17 cellular contexts compared by ENCODE assay signal in genomic region chr11:129316781-129317180, GRCh38. TPM values are rescaled to one million over a fixed set of nuclear protein-coding genes. Genes with fewer than 3 reads are reported as not detected.
DNase-seq lines count a peak whose midpoint lies in the region; ATAC-seq and TF ChIP-seq lines count a peak whose summit lies in the region.
"Had no signal": no experiment of that assay in that cellular context is flagged by ENCODE, and none has a peak within 500 bp of the region (broad histone marks: within the 10 kb centered on the region; RNA-seq: fewer than 3 reads in every experiment).

No MANE protein-coding gene starts in this region.

- H4K20me1 ChIP-seq in BLaER1 treated with 17β-estradiol and CSF1 and Interleukin-3, amounts not matched to agents 10 nM and 100 nM, result no peaks in the 10 kb centered on the region

- 0 out of 22 replicates have a peak overlapping the region, but pooled peaks of 2 of the 11 experiments have one; percentile 3 to 4 for H3K9ac ChIP-seq in BLaER1 treated with 17β-estradiol and CSF1 and Interleukin-3, amounts not matched to agents 10 nM and 100 nM

- no peak for ATAC-seq in lower lobe of right lung
- ATAC-seq: A549, GM12878 had no signal

- no peaks in the 10 kb centered on the region for H3K36me3 ChIP-seq in BLaER1 treated with 17β-estradiol and CSF1 and Interleukin-3, amounts not matched to agents 10 nM and 100 nM
- H3K36me3 ChIP-seq in lower lobe of right lung (no peaks in the 10 kb centered on the region), suprapubic skin (no peaks in the 10 kb centered on the region)
- H3K36me3 ChIP-seq in CD8-positive, alpha-beta memory T cell (ENCODE audit: insufficient read depth, low read length), result no peaks in the 10 kb centered on the region
- H3K36me3 ChIP-seq: HAP-1 had no signal

- peaks cover 0 to 4% (median 0%) of the 10 kb centered on the region in 11 experiments; a peak in 2 of 22 replicates for H3K9me3 ChIP-seq in BLaER1 treated with 17β-estradiol and CSF1 and Interleukin-3, amounts not matched to agents 10 nM and 100 nM (replicated peaks in 1 of 11)
- no peaks in the 10 kb centered on the region for H3K9me3 ChIP-seq in lower lobe of right lung
- no peaks in the 10 kb centered on the region for H3K9me3 ChIP-seq in suprapubic skin
- no peaks in the 10 kb centered on the region for H3K9me3 ChIP-seq in CD8-positive, alpha-beta memory T cell (ENCODE audit: low read length)
- H3K9me3 ChIP-seq: A549, HAP-1 had no signal

- H3K27ac ChIP-seq in BLaER1 treated with 17β-estradiol and CSF1 and Interleukin-3, amounts not matched to agents 10 nM and 100 nM, result peak overlapping the region in 7 of 11 experiments; percentile 29 to 79 (median 67); a peak in 14 of 22 replicates
- peak overlapping the region; percentile 68 for H3K27ac ChIP-seq in lower lobe of right lung
- H3K27ac ChIP-seq in suprapubic skin, result peak overlapping the region; percentile 82
- H3K27ac ChIP-seq in CD8-positive, alpha-beta memory T cell (ENCODE audit: low read depth, low read length), result no peak overlapping the region
- H3K27ac ChIP-seq: A549 had no signal

- TF ChIP-seq CTCF in lower lobe of right lung (IDR thresholded peaks at IDR 0.05) (no peak), suprapubic skin (IDR thresholded peaks at IDR 0.05) (no peak)

- no peak for TF ChIP-seq EP300 in suprapubic skin (IDR thresholded peaks at IDR 0.05)

- no peak overlapping the region for H3K27ac Mint-ChIP-seq in CD8-positive, alpha-beta memory T cell

- POLR2A ChIA-PET in CD8-positive, alpha-beta memory T cell (lab: Charles Lee), result no interaction called here

- WGBS in suprapubic skin, result 92% methylated on average over 6 of the region's 6 CpGs

- no peaks in the 10 kb centered on the region for H3K36me3 Mint-ChIP-seq in CD8-positive, alpha-beta memory T cell

- H3K4me3 ChIP-seq in BLaER1 treated with 17β-estradiol and CSF1 and Interleukin-3, amounts not matched to agents 10 nM and 100 nM, result no peak overlapping the region
- H3K4me3 ChIP-seq in lower lobe of right lung, result no peak overlapping the region
- H3K4me3 ChIP-seq in suprapubic skin, result no peak overlapping the region
- no peak overlapping the region for H3K4me3 ChIP-seq in CD8-positive, alpha-beta memory T cell (ENCODE audit: low read length)
- H3K4me3 ChIP-seq: A549, GM12878, HAP-1 had no signal

- no peaks in the 10 kb centered on the region for H3K9me3 Mint-ChIP-seq in CD8-positive, alpha-beta memory T cell

- H3K4me1 ChIP-seq in BLaER1 treated with 17β-estradiol and CSF1 and Interleukin-3, amounts not matched to agents 10 nM and 100 nM, result peaks cover 38 to 87% (median 73%) of the 10 kb centered on the region in 10 experiments
- H3K4me1 ChIP-seq in lower lobe of right lung, result peaks cover 71% of the 10 kb centered on the region
- H3K4me1 ChIP-seq in suprapubic skin, result peaks cover 60% of the 10 kb centered on the region
- no peaks in the 10 kb centered on the region for H3K4me1 ChIP-seq in CD8-positive, alpha-beta memory T cell (ENCODE audit: insufficient read depth, low read length)
- H3K4me1 ChIP-seq: A549, HAP-1 had no signal

- CTCF ChIA-PET in CD8-positive, alpha-beta memory T cell (lab: Charles Lee), result no interaction called here

- peaks cover 0 to 4% (median 0%) of the 10 kb centered on the region in 3 donors for H3K4me1 Mint-ChIP-seq in CD8-positive, alpha-beta memory T cell

- H3K4me3 Mint-ChIP-seq in CD8-positive, alpha-beta memory T cell, result no peak overlapping the region

- DNase-seq in SW480 (ENCODE audit: low spot score) (peak; percentile 53), lower lobe of right lung (no peak), suprapubic skin (ENCODE audit: low spot score in 2 of 2) (no peak), RKO (ENCODE audit: low spot score) (no peak), glomerular visceral epithelial cell (ENCODE audit: extremely low spot score) (no peak), NOMO-1 treated with dmso at 0.1 percent for 144 hours (lab: John Stamatoyannopoulos, UW; ENCODE audit: unreplicated experiment) (no peak)
- no peak for DNase-seq in CD8-positive, alpha-beta memory T cell
- DNase-seq: NCI-H1436 treated with DMSO at 0.1 percent for 48 hours; NCI-H2227 treated with DMSO at 0.1 percent for 48 hours; NK-92 treated with Interleukin-12 subunit alpha and Interleukin-12 subunit beta, amount 100 ng/mL, for 24 hours; SHP77 had no signal

- intact Hi-C loops in lower lobe of right lung (cut with DNase I), result no loop called here

- no peaks in the 10 kb centered on the region for H3K27me3 ChIP-seq in BLaER1 treated with 17β-estradiol and CSF1 and Interleukin-3, amounts not matched to agents 10 nM and 100 nM
- H3K27me3 ChIP-seq in lower lobe of right lung (ENCODE audit: low read depth) (no peaks in the 10 kb centered on the region), suprapubic skin (no peaks in the 10 kb centered on the region)
- no peaks in the 10 kb centered on the region for H3K27me3 ChIP-seq in CD8-positive, alpha-beta memory T cell (ENCODE audit: insufficient read depth, low read length, poor library complexity, severe bottlenecking)

- TF ChIP-seq POLR2A in suprapubic skin (IDR thresholded peaks at IDR 0.05), result no peak

- H3K27me3 Mint-ChIP-seq in CD8-positive, alpha-beta memory T cell, result peaks cover 0 to 1% of the 10 kb centered on the region in 2 donors

- H3K4me2 ChIP-seq in BLaER1 treated with 17β-estradiol and CSF1 and Interleukin-3, amounts not matched to agents 10 nM and 100 nM, result peak overlapping the region in 9 of 11 experiments; percentile 20 to 73 (median 53); a peak in 13 of 22 replicates
- H3K4me2 ChIP-seq: A549 had no signal

RNA-seq across cellular contexts. Expression of gene BARX2, which starts 58.9 kb away (rescaled TPM):
- total RNA-seq in lower lobe of right lung (0.41 TPM), suprapubic skin (10 to 100 TPM; 11.1 to 31.8 (median 23.2) TPM)
- total RNA-seq in CD8-positive, alpha-beta memory T cell, result not detected
- polyA plus RNA-seq in CD8-positive, alpha-beta memory T cell, result not detected
- total RNA-seq: G401, GM12878, HT1080 had no signal
- polyA plus RNA-seq: A549 had no signal
